In the genomic region with DNA sequence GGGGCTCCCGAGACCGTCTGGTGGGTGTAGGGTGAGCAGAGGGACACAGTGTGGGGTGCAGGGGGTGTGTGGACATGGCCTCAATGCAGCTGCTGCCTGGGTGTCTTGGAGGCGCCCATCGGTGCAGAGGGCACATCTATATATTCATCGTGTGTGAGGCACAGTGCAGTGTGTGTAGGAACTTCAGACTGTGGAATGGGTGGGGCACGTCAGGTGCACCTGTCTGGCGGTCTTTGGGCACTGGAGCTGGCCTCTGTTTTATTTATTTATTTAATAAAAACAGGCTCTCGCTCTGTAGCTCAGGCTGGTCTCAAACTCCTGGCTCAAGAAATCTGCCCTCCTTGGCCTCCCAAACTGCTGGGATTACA, we compare ENCODE assay signal across 1 cellular context.
TF ChIP-seq lines count a peak whose summit lies in the region.

No MANE protein-coding gene starts in this region.

TF ChIP-seq in HepG2, 621 proteins besides CTCF, POLR2A, EP300 and RAD21:
- TF ChIP-seq ZNF282 (IDR thresholded peaks at IDR 0.05; ENCODE audit: partially characterized antibody) (no peak), SMAD3 (CRISPR knock-in tag; IDR thresholded peaks at IDR 0.05) (no peak), AGO2 (optimal IDR thresholded peaks at IDR 0.05; ENCODE audit: low read depth, low read length) (peak; percentile 9), SP1 (IDR thresholded peaks at IDR 0.05) (no peak), SP1 (CRISPR knock-in tag; IDR thresholded peaks at IDR 0.05) (no peak), RORA (CRISPR knock-in tag; IDR thresholded peaks at IDR 0.05) (no peak), RFXANK (CRISPR knock-in tag; IDR thresholded peaks at IDR 0.05) (no peak), CHD4 (IDR thresholded peaks at IDR 0.05; ENCODE audit: borderline replicate concordance, low read length) (no peak), RBM22 (optimal IDR thresholded peaks at IDR 0.05; ENCODE audit: low read length) (peak; percentile 28), ZNF770 (CRISPR knock-in tag; IDR thresholded peaks at IDR 0.05) (no peak), ATM (IDR thresholded peaks at IDR 0.05; ENCODE audit: borderline replicate concordance) (no peak), U2AF1 (optimal IDR thresholded peaks at IDR 0.05; ENCODE audit: low read depth, low read length) (no peak), FOXA3 (CRISPR knock-in tag; IDR thresholded peaks at IDR 0.05) (no peak)
- TF ChIP-seq, protein P1, sequence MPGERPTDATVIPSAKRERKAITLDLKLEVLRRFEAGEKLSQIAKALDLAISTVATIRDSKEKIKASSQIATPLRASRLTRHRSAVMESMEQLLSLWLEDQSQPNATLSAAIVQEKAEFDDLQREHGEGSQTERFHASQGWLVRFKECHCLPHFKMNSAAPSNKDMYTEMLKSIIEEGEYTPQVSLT (CRISPR knock-in tag; IDR thresholded peaks at IDR 0.05; ENCODE audit: borderline replicate concordance, low read depth), result no peak
- TF ChIP-seq, protein P2, sequence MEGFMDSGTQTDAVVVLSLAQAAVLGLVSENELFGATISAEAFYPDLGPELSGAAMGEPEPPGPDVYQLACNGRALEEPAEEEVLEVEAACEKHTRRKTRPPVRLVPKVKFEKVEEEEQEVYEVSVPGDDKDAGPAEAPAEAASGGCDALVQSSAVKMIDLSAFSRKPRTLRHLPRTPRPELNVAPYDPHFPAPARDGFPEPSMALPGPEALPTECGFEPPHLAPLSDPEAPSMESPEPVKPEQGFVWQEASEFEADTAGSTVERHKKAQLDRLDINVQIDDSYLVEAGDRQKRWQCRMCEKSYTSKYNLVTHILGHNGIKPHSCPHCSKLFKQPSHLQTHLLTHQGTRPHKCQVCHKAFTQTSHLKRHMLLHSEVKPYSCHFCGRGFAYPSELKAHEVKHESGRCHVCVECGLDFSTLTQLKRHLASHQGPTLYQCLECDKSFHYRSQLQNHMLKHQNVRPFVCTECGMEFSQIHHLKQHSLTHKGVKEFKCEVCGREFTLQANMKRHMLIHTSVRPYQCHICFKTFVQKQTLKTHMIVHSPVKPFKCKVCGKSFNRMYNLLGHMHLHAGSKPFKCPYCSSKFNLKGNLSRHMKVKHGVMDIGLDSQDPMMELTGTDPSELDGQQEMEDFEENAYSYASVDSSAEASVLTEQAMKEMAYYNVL (CRISPR knock-in tag; IDR thresholded peaks at IDR 0.05; ENCODE audit: borderline replicate concordance), result no peak
- TF ChIP-seq, protein P3, sequence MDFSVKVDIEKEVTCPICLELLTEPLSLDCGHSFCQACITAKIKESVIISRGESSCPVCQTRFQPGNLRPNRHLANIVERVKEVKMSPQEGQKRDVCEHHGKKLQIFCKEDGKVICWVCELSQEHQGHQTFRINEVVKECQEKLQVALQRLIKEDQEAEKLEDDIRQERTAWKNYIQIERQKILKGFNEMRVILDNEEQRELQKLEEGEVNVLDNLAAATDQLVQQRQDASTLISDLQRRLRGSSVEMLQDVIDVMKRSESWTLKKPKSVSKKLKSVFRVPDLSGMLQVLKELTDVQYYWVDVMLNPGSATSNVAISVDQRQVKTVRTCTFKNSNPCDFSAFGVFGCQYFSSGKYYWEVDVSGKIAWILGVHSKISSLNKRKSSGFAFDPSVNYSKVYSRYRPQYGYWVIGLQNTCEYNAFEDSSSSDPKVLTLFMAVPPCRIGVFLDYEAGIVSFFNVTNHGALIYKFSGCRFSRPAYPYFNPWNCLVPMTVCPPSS (IDR thresholded peaks at IDR 0.05), result no peak
- TF ChIP-seq, protein P4, sequence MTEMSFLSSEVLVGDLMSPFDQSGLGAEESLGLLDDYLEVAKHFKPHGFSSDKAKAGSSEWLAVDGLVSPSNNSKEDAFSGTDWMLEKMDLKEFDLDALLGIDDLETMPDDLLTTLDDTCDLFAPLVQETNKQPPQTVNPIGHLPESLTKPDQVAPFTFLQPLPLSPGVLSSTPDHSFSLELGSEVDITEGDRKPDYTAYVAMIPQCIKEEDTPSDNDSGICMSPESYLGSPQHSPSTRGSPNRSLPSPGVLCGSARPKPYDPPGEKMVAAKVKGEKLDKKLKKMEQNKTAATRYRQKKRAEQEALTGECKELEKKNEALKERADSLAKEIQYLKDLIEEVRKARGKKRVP (CRISPR knock-in tag; IDR thresholded peaks at IDR 0.05), result no peak
- TF ChIP-seq, protein P5, sequence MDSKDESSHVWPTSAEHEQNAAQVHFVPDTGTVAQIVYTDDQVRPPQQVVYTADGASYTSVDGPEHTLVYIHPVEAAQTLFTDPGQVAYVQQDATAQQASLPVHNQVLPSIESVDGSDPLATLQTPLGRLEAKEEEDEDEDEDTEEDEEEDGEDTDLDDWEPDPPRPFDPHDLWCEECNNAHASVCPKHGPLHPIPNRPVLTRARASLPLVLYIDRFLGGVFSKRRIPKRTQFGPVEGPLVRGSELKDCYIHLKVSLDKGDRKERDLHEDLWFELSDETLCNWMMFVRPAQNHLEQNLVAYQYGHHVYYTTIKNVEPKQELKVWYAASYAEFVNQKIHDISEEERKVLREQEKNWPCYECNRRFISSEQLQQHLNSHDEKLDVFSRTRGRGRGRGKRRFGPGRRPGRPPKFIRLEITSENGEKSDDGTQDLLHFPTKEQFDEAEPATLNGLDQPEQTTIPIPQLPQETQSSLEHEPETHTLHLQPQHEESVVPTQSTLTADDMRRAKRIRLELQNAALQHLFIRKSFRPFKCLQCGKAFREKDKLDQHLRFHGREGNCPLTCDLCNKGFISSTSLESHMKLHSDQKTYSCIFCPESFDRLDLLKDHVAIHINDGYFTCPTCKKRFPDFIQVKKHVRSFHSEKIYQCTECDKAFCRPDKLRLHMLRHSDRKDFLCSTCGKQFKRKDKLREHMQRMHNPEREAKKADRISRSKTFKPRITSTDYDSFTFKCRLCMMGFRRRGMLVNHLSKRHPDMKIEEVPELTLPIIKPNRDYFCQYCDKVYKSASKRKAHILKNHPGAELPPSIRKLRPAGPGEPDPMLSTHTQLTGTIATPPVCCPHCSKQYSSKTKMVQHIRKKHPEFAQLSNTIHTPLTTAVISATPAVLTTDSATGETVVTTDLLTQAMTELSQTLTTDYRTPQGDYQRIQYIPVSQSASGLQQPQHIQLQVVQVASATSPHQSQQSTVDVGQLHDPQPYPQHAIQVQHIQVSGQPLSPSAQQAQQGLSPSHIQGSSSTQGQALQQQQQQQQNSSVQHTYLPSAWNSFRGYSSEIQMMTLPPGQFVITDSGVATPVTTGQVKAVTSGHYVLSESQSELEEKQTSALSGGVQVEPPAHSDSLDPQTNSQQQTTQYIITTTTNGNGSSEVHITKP (CRISPR knock-in tag; IDR thresholded peaks at IDR 0.05; ENCODE audit: low read depth), result no peak
